Comparison of ENCODE assay signal across 17 cellular contexts in the genomic region with DNA sequence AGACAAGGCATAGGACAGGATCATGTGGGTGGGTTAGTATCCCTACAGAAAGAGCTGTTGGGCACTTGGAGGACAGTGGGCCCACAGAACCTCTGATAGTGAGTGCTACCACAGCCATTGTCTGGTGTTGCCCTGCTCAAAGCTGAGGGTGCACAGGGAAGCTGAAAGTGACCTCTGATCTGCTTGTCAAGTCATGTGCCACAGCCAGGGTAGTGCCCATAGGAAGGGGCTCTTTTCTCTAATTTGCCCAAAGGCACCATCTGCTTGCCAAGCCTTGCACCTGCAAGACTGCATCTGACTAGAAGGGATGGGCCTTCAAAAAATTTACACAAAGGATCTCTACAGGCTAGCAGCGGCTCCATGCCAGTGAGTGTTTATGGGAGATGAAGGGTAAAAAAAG.
DNase-seq lines count a peak whose midpoint lies in the region; ATAC-seq and TF ChIP-seq lines count a peak whose summit lies in the region.
"Had no signal": no experiment of that assay in that cellular context is flagged by ENCODE, and none has a peak within 500 bp of the region (broad histone marks: within the 10 kb centered on the region; RNA-seq: fewer than 3 reads in every experiment).

No MANE protein-coding gene starts in this region.

- no peak overlapping the region for H3K27ac ChIP-seq in CD4-positive, alpha-beta memory T cell (ENCODE audit: low read depth, low read length)
- H3K27ac ChIP-seq: ovary, transverse colon had no signal

- no peaks in the 10 kb centered on the region for H3K27me3 ChIP-seq in CD4-positive, alpha-beta memory T cell (ENCODE audit: insufficient read depth, low read length)
- H3K27me3 ChIP-seq: ovary, transverse colon had no signal

- peak; percentile 23 for ATAC-seq in stimulated activated naive CD8-positive, alpha-beta T cell treated with anti-CD3 and anti-CD28 coated beads, Interleukin-15, Interleukin-2, amounts not matched to agents 100 U/mL and 50 U/mL, for 24 hours
- no peak for ATAC-seq in stimulated activated naive CD8-positive, alpha-beta T cell treated with anti-CD3 and anti-CD28 coated beads, Interleukin-15, amount 100 ng/mL, for 72 hours
- no peak for ATAC-seq in HG02884 (IDR thresholded peaks at IDR 0.05; ENCODE audit: unreplicated experiment)
- ATAC-seq: K562; stimulated activated effector memory CD8-positive, alpha-beta T cell treated with anti-CD3 and anti-CD28 coated beads, Interleukin-12 subunit alpha, Interleukin-12 subunit beta, amount 100 ng/mL, for 72 hours had no signal

- H3K9me3 ChIP-seq in CD4-positive, alpha-beta memory T cell (ENCODE audit: control insufficient read depth in 1 of 2, low read length in 2 of 2) = no peaks in the 10 kb centered on the region
- H3K9me3 ChIP-seq: ovary, transverse colon had no signal

- POLR2A ChIA-PET in CD4-positive, alpha-beta memory T cell (lab: Charles Lee; ENCODE audit: partially characterized antibody) = no interaction called here

- CTCF ChIA-PET in CD4-positive, alpha-beta memory T cell (lab: Charles Lee; ENCODE audit: partially characterized antibody) = interaction anchor here (1.1 to 1.3 kb wide), 3 partner anchors 31 to 371 kb away, joined by 3 to 5 read pairs (median 4); no protein-coding TSS in a partner anchor

- H3K4me3 Mint-ChIP-seq in stimulated activated naive CD8-positive, alpha-beta T cell treated with anti-CD3 and anti-CD28 coated beads, Interleukin-15, amount 100 ng/mL, for 72 hours = no peak overlapping the region
- H3K4me3 Mint-ChIP-seq in CD4-positive, alpha-beta memory T cell = no peak overlapping the region
- H3K4me3 Mint-ChIP-seq: activated CD4-positive, alpha-beta memory T cell treated with anti-CD3 and anti-CD28 coated beads for 36 hours; B cell; stimulated activated effector memory CD8-positive, alpha-beta T cell treated with anti-CD3 and anti-CD28 coated beads, Interleukin-12 subunit alpha, Interleukin-12 subunit beta, amount 100 ng/mL, for 72 hours had no signal

- H3K4me1 Mint-ChIP-seq in stimulated activated naive CD8-positive, alpha-beta T cell treated with anti-CD3 and anti-CD28 coated beads, Interleukin-15, amount 100 ng/mL, for 72 hours = no peaks in the 10 kb centered on the region
- no peaks in the 10 kb centered on the region for H3K4me1 Mint-ChIP-seq in CD4-positive, alpha-beta memory T cell
- H3K4me1 Mint-ChIP-seq: B cell; stimulated activated effector memory CD8-positive, alpha-beta T cell treated with anti-CD3 and anti-CD28 coated beads, Interleukin-12 subunit alpha, Interleukin-12 subunit beta, amount 100 ng/mL, for 72 hours had no signal

- H3K9me3 Mint-ChIP-seq in stimulated activated naive CD8-positive, alpha-beta T cell treated with anti-CD3 and anti-CD28 coated beads, Interleukin-15, amount 100 ng/mL, for 72 hours = no peaks in the 10 kb centered on the region
- H3K9me3 Mint-ChIP-seq in CD4-positive, alpha-beta memory T cell = no peaks in the 10 kb centered on the region
- H3K9me3 Mint-ChIP-seq: activated CD4-positive, alpha-beta memory T cell treated with anti-CD3 and anti-CD28 coated beads for 36 hours; stimulated activated effector memory CD8-positive, alpha-beta T cell treated with anti-CD3 and anti-CD28 coated beads, Interleukin-12 subunit alpha, Interleukin-12 subunit beta, amount 100 ng/mL, for 72 hours had no signal

- intact Hi-C loops in CD4-positive, alpha-beta memory T cell (cut with micrococcal nuclease) = loop anchor here (1.0 kb wide), 1 partner anchor 289 kb away; no protein-coding TSS in a partner anchor

- no peaks in the 10 kb centered on the region for H3K36me3 ChIP-seq in CD4-positive, alpha-beta memory T cell (ENCODE audit: insufficient read depth, low read length)
- H3K36me3 ChIP-seq: ovary, transverse colon had no signal

- no peak overlapping the region for H3K4me3 ChIP-seq in epithelial cell of esophagus (ENCODE audit: low read length)
- no peak overlapping the region for H3K4me3 ChIP-seq in CD4-positive, alpha-beta memory T cell (ENCODE audit: low read length in 2 of 2)
- H3K4me3 ChIP-seq: K562, ovary, transverse colon had no signal

- no peaks in the 10 kb centered on the region for H3K27me3 Mint-ChIP-seq in stimulated activated naive CD8-positive, alpha-beta T cell treated with anti-CD3 and anti-CD28 coated beads, Interleukin-15, amount 100 ng/mL, for 72 hours
- H3K27me3 Mint-ChIP-seq in CD4-positive, alpha-beta memory T cell = peaks cover 3 to 8% of the 10 kb centered on the region in 2 donors

- H3K36me3 Mint-ChIP-seq in CD4-positive, alpha-beta memory T cell = no peaks in the 10 kb centered on the region
- H3K36me3 Mint-ChIP-seq: activated CD4-positive, alpha-beta memory T cell treated with anti-CD3 and anti-CD28 coated beads for 36 hours; stimulated activated effector memory CD8-positive, alpha-beta T cell treated with anti-CD3 and anti-CD28 coated beads, Interleukin-12 subunit alpha, Interleukin-12 subunit beta, amount 100 ng/mL, for 72 hours had no signal

- DNase-seq in stimulated activated naive CD8-positive, alpha-beta T cell treated with anti-CD3 and anti-CD28 coated beads, Interleukin-15, Interleukin-2, amounts not matched to agents 100 U/mL and 50 U/mL, for 24 hours = no peak
- no peak for DNase-seq in stimulated activated naive CD8-positive, alpha-beta T cell treated with anti-CD3 and anti-CD28 coated beads, Interleukin-15, amount 100 ng/mL, for 72 hours
- DNase-seq in NCI-H2196 (lab: John Stamatoyannopoulos, UW; ENCODE audit: unreplicated experiment) (peak; percentile 67), epithelial cell of esophagus (ENCODE audit: low read depth) (no peak), AG20443 (ENCODE audit: low spot score) (no peak), NCI-H774 (lab: John Stamatoyannopoulos, UW) (no peak)
- DNase-seq in CD4-positive, alpha-beta memory T cell = no peak
- DNase-seq: activated CD4-positive, alpha-beta memory T cell treated with anti-CD3 and anti-CD28 coated beads for 36 hours; amygdala; erythroblast; NCI-H2171; ovary; transverse colon had no signal

- no peaks in the 10 kb centered on the region for H3K4me1 ChIP-seq in CD4-positive, alpha-beta memory T cell (ENCODE audit: insufficient read depth, low read length)

- H3K27ac Mint-ChIP-seq in stimulated activated naive CD8-positive, alpha-beta T cell treated with anti-CD3 and anti-CD28 coated beads, Interleukin-15, amount 100 ng/mL, for 72 hours = no peak overlapping the region
- H3K27ac Mint-ChIP-seq in CD4-positive, alpha-beta memory T cell = no peak overlapping the region
- H3K27ac Mint-ChIP-seq: activated CD4-positive, alpha-beta memory T cell treated with anti-CD3 and anti-CD28 coated beads for 36 hours; B cell; stimulated activated effector memory CD8-positive, alpha-beta T cell treated with anti-CD3 and anti-CD28 coated beads, Interleukin-12 subunit alpha, Interleukin-12 subunit beta, amount 100 ng/mL, for 72 hours had no signal

- peak; percentile 31 for TF ChIP-seq CTCF in epithelial cell of esophagus (IDR thresholded peaks at IDR 0.05; ENCODE audit: insufficient read depth, low read depth, low read length, missing control alignments)
